1 cellular context compared by ENCODE assay signal in genomic region chr1:63877816-63878215, GRCh38.
TF ChIP-seq lines count a peak whose summit lies in the region.

No MANE protein-coding gene starts in this region.

TF ChIP-seq in WTC11, 78 proteins besides CTCF, POLR2A, EP300 and RAD21 (continued from another document):
- no peak for TF ChIP-seq ZNF512 (CRISPR knock-in tag; IDR thresholded peaks at IDR 0.05; ENCODE audit: borderline replicate concordance)
- no peak for TF ChIP-seq NFYB (CRISPR knock-in tag; conservative IDR thresholded peaks at IDR 0.05; ENCODE audit: low read depth)
- TF ChIP-seq OVOL2 (CRISPR knock-in tag; IDR thresholded peaks at IDR 0.05; ENCODE audit: borderline replicate concordance), result no peak
- TF ChIP-seq TEAD4 (CRISPR knock-in tag; IDR thresholded peaks at IDR 0.05), result no peak
- TF ChIP-seq ZNF138 (CRISPR knock-in tag; conservative IDR thresholded peaks at IDR 0.05), result no peak
- TF ChIP-seq CBFB (CRISPR knock-in tag; IDR thresholded peaks at IDR 0.05; ENCODE audit: low read depth), result no peak
- no peak for TF ChIP-seq NFATC4 (CRISPR knock-in tag; IDR thresholded peaks at IDR 0.05)
- no peak for TF ChIP-seq MLX (CRISPR knock-in tag; IDR thresholded peaks at IDR 0.05)
- TF ChIP-seq ZNF416 (CRISPR knock-in tag; IDR thresholded peaks at IDR 0.05), result no peak
